18 cellular contexts compared by ENCODE assay signal in the genomic region with DNA sequence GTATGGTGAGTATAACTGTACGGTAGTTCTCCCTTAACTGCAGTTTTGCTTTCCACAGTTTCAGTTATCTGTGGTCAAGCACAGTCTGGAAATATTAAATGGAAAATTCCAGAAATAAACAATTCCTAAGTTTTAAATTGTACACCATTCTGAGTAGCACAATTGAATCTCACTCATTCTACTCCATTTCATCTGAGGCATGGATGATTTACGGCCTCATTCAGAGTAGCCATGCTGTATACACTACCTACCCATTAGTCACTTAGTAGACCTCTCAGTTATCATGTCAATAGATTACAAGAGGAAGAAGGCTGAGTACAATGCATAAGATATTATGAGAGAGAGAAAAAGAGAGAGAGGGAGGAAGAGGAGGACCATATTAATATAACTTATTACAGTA.
"Had no signal": no experiment of that assay in that cellular context is flagged by ENCODE, and none has a peak within 500 bp of the region (broad histone marks: within the 10 kb centered on the region; RNA-seq: fewer than 3 reads in every experiment).

No MANE protein-coding gene starts in this region.

- H3K27ac Mint-ChIP-seq: effector memory CD8-positive, alpha-beta T cell; naive thymus-derived CD4-positive, alpha-beta T cell; nephron progenitor cell; stimulated activated effector memory CD8-positive, alpha-beta T cell treated with anti-CD3 and anti-CD28 coated beads, Interleukin-12 subunit alpha, Interleukin-12 subunit beta, amount 100 ng/mL, for 72 hours; type B pancreatic cell had no signal

- H3K4me3 ChIP-seq: esophagus muscularis mucosa, gastrocnemius medialis, heart right ventricle, prostate gland, right lobe of liver, suprapubic skin, thyroid gland had no signal

- DNase-seq: effector memory CD8-positive, alpha-beta T cell; gastrocnemius medialis; heart right ventricle; islet precursor cell; mammary epithelial cell; naive thymus-derived CD4-positive, alpha-beta T cell; nephron progenitor cell; right lobe of liver; stimulated activated CD4-positive, alpha-beta T cell treated with anti-CD3 and anti-CD28 coated beads, Interleukin-4, amount 100 ng/mL, for 1 hour; stimulated activated CD8-positive, alpha-beta memory T cell treated with anti-CD3 and anti-CD28 coated beads, Interleukin-4, amount 100 ng/mL, for 48 hours; stimulated activated naive CD8-positive, alpha-beta T cell treated with anti-CD3 and anti-CD28 coated beads, Interleukin-15, Interleukin-2, amounts not matched to agents 100 U/mL and 50 U/mL, for 24 hours; thyroid gland had no signal

- H3K36me3 Mint-ChIP-seq: stimulated activated effector memory CD8-positive, alpha-beta T cell treated with anti-CD3 and anti-CD28 coated beads, Interleukin-12 subunit alpha, Interleukin-12 subunit beta, amount 100 ng/mL, for 72 hours; type B pancreatic cell had no signal

- H3K27me3 Mint-ChIP-seq: effector memory CD8-positive, alpha-beta T cell; naive thymus-derived CD4-positive, alpha-beta T cell; type B pancreatic cell had no signal

- H3K36me3 ChIP-seq: esophagus muscularis mucosa, gastrocnemius medialis, heart right ventricle, prostate gland, right lobe of liver, suprapubic skin, thyroid gland had no signal

- H3K4me1 ChIP-seq: esophagus muscularis mucosa, gastrocnemius medialis, heart right ventricle, parathyroid adenoma, prostate gland, suprapubic skin, thyroid gland had no signal

- H3K4me3 Mint-ChIP-seq: effector memory CD8-positive, alpha-beta T cell; naive thymus-derived CD4-positive, alpha-beta T cell; nephron progenitor cell; stimulated activated effector memory CD8-positive, alpha-beta T cell treated with anti-CD3 and anti-CD28 coated beads, Interleukin-12 subunit alpha, Interleukin-12 subunit beta, amount 100 ng/mL, for 72 hours; type B pancreatic cell had no signal

- H3K27me3 ChIP-seq: esophagus muscularis mucosa, gastrocnemius medialis, heart right ventricle, right lobe of liver, suprapubic skin, thyroid gland had no signal

- H3K9me3 Mint-ChIP-seq: effector memory CD8-positive, alpha-beta T cell; stimulated activated effector memory CD8-positive, alpha-beta T cell treated with anti-CD3 and anti-CD28 coated beads, Interleukin-12 subunit alpha, Interleukin-12 subunit beta, amount 100 ng/mL, for 72 hours; type B pancreatic cell had no signal

- H3K9me3 ChIP-seq: esophagus muscularis mucosa, gastrocnemius medialis, heart right ventricle, prostate gland, right lobe of liver, suprapubic skin, thyroid gland had no signal
